25 cellular contexts compared by ENCODE assay signal in genomic region chr12:48800971-48801370, GRCh38. TPM values are rescaled to one million over a fixed set of nuclear protein-coding genes. Genes with fewer than 3 reads are reported as not detected.
"Had no signal": no experiment of that assay in that cellular context is flagged by ENCODE, and none has a peak within 500 bp of the region (broad histone marks: within the 10 kb centered on the region; RNA-seq: fewer than 3 reads in every experiment).

No MANE protein-coding gene starts in this region.

- H3K4me1 ChIP-seq: foreskin keratinocyte, psoas muscle, sigmoid colon, upper lobe of right lung, uterus had no signal

- DNase-seq: dorsolateral prefrontal cortex; effector CD4-positive, alpha-beta T cell; foreskin keratinocyte; heart left ventricle; kidney; mucosa of descending colon; naive thymus-derived CD4-positive, alpha-beta T cell; occipital lobe; ovary; psoas muscle; right cardiac atrium; sigmoid colon; stimulated activated CD4-positive, alpha-beta T cell treated with anti-CD3 and anti-CD28 coated beads, Interleukin-2, amount 100 ng/mL, for 24 hours; stimulated activated CD4-positive, alpha-beta T cell treated with anti-CD3 and anti-CD28 coated beads, Interleukin-4, amount 100 ng/mL, for 24 hours; upper lobe of right lung; uterus had no signal

- H3K27me3 ChIP-seq: hepatocyte, ovary, uterus had no signal

- H2AFZ ChIP-seq: hepatocyte had no signal

- H3K79me2 ChIP-seq: hepatocyte had no signal

- H3K27ac ChIP-seq: dorsolateral prefrontal cortex, esophagus muscularis mucosa, foreskin keratinocyte, gastroesophageal sphincter, heart left ventricle, hepatocyte, ovary, psoas muscle, sigmoid colon, thoracic aorta, tibial nerve, upper lobe of right lung, uterus had no signal

- FAIRE-seq: colon, kidney had no signal

- H3K36me3 ChIP-seq: esophagus muscularis mucosa, gastroesophageal sphincter, heart left ventricle, ovary, sigmoid colon, thoracic aorta, tibial nerve, upper lobe of right lung, uterus had no signal

- H3K4me3 ChIP-seq: dorsolateral prefrontal cortex, esophagus muscularis mucosa, gastroesophageal sphincter, heart left ventricle, hepatocyte, lung, mucosa of descending colon, ovary, psoas muscle, sigmoid colon, thoracic aorta, tibial nerve, upper lobe of right lung, uterus had no signal

- H3K4me2 ChIP-seq: hepatocyte had no signal

- ATAC-seq: foreskin keratinocyte; gastroesophageal sphincter; left lobe of liver; mucosa of descending colon; naive thymus-derived CD4-positive, alpha-beta T cell; psoas muscle; stimulated activated effector memory CD8-positive, alpha-beta T cell treated with anti-CD3 and anti-CD28 coated beads, Interleukin-12 subunit alpha, Interleukin-12 subunit beta, amount 100 ng/mL, for 72 hours had no signal

- H3K9me3 ChIP-seq: esophagus muscularis mucosa, gastroesophageal sphincter, heart left ventricle, mucosa of descending colon, ovary, psoas muscle, sigmoid colon, thoracic aorta, tibial nerve, upper lobe of right lung, uterus had no signal

RNA-seq across cellular contexts. Expression of gene ADCY6, which starts 12.1 kb away (rescaled TPM):
- polyA plus RNA-seq: naive thymus-derived CD4-positive, alpha-beta T cell had no signal
